Comparison of ENCODE assay signal across 8 cellular contexts in genomic region chr2:198314559-198315153, GRCh38.
DNase-seq lines count a peak whose midpoint lies in the region; ATAC-seq and TF ChIP-seq lines count a peak whose summit lies in the region.

No MANE protein-coding gene starts in this region.

- H4K20me1 ChIP-seq in osteoblast (ENCODE audit: insufficient read depth, low read length) = no peaks in the 10 kb centered on the region

- H3K4me3 Mint-ChIP-seq in stimulated activated naive B cell treated with anti-CD40 and anti-IgM and Interleukin-4, amounts not matched to agents 10 μg/mL and 1 μg/mL and 100 μg/mL, for 72 hours = no peak overlapping the region

- no peak for TF ChIP-seq POLR2A in erythroblast (IDR thresholded peaks at IDR 0.05; ENCODE audit: low read length)

- peaks cover 0 to 2% of the 10 kb centered on the region in 2 donors for H3K4me1 Mint-ChIP-seq in stimulated activated naive B cell treated with anti-CD40 and anti-IgM and Interleukin-4, amounts not matched to agents 10 μg/mL and 1 μg/mL and 100 μg/mL, for 72 hours

- in situ Hi-C loops in GM13977 (cut with MboI; ENCODE audit: low pct_unique_long_range_greater_than_20kb, low sequenced_read_pairs, unreplicated experiment) = loop anchor here (10.0 to 25.0 kb wide), 2 partner anchors 1170 to 1423 kb away; no protein-coding TSS in a partner anchor

- peak overlapping the region; percentile 12 for H3K4me2 ChIP-seq in osteoblast (ENCODE audit: insufficient read depth, low read length)

- H3K4me1 ChIP-seq in osteoblast (ENCODE audit: insufficient read depth, low read length) = peaks cover 3% of the 10 kb centered on the region

- peak; percentile 68 for DNase-seq in AG10803 (ENCODE audit: low read depth)
- no peak for DNase-seq in GM13977 (ENCODE audit: low spot score)
- peak; percentile 54 to 78 for DNase-seq in SHP77 (lab: John Stamatoyannopoulos, UW)
- DNase-seq in erythroblast (lab: John Stamatoyannopoulos, UW) = peak; percentile 2 to 39
- DNase-seq in osteoblast (ENCODE audit: insufficient read length, low spot score, missing footprints) = no peak
- no peak for DNase-seq in stimulated activated naive B cell treated with anti-CD40 and anti-IgM and Interleukin-4, amounts not matched to agents 10 μg/mL and 1 μg/mL and 100 μg/mL, for 72 hours
- no peak for DNase-seq in KG1 (lab: John Stamatoyannopoulos, UW)

- H2AFZ ChIP-seq in osteoblast (ENCODE audit: low read length) = no peak overlapping the region

- peaks cover 4% of the 10 kb centered on the region for H3K27me3 ChIP-seq in osteoblast (ENCODE audit: insufficient read depth, low read length)

- no peak overlapping the region for H3K27ac ChIP-seq in osteoblast (ENCODE audit: low read depth, low read length)

- H3K9me3 Mint-ChIP-seq in stimulated activated naive B cell treated with anti-CD40 and anti-IgM and Interleukin-4, amounts not matched to agents 10 μg/mL and 1 μg/mL and 100 μg/mL, for 72 hours = no peaks in the 10 kb centered on the region

- H3K79me2 ChIP-seq in osteoblast (ENCODE audit: insufficient read depth, low read length) = no peaks in the 10 kb centered on the region

- no peak overlapping the region for H3K27ac Mint-ChIP-seq in stimulated activated naive B cell treated with anti-CD40 and anti-IgM and Interleukin-4, amounts not matched to agents 10 μg/mL and 1 μg/mL and 100 μg/mL, for 72 hours

- H3K9me3 ChIP-seq in osteoblast (ENCODE audit: low read depth, low read length) = no peaks in the 10 kb centered on the region

- TF ChIP-seq CTCF in AG10803 (conservative IDR thresholded peaks at IDR 0.05; ENCODE audit: low read length) (peak; percentile 90), GM13977 (IDR thresholded peaks at IDR 0.05; ENCODE audit: extremely low read depth, insufficient read depth, missing control alignments) (peak; percentile 74), LNCAP (IDR thresholded peaks at IDR 0.05) (peak; percentile 61), osteoblast (IDR thresholded peaks at IDR 0.05; ENCODE audit: extremely low read depth, low read depth, low read length) (peak; percentile 77)

- ATAC-seq in stimulated activated naive B cell treated with anti-CD40 and anti-IgM and Interleukin-4, amounts not matched to agents 10 μg/mL and 1 μg/mL and 100 μg/mL, for 72 hours (replicated peaks) = no peak

- no peaks in the 10 kb centered on the region for H3K36me3 ChIP-seq in osteoblast (ENCODE audit: insufficient read depth, low read length)

- no peaks in the 10 kb centered on the region for H3K36me3 Mint-ChIP-seq in stimulated activated naive B cell treated with anti-CD40 and anti-IgM and Interleukin-4, amounts not matched to agents 10 μg/mL and 1 μg/mL and 100 μg/mL, for 72 hours

- H3K4me3 ChIP-seq in AG10803 (ENCODE audit: low read length) = no peak overlapping the region
- no peak overlapping the region for H3K4me3 ChIP-seq in osteoblast (ENCODE audit: insufficient read depth, low read length)

- H3K27me3 Mint-ChIP-seq in stimulated activated naive B cell treated with anti-CD40 and anti-IgM and Interleukin-4, amounts not matched to agents 10 μg/mL and 1 μg/mL and 100 μg/mL, for 72 hours = peaks cover 8 to 34% of the 10 kb centered on the region in 2 donors

Comparison
In these comparisons a context has a peak if more than half of its experiments do, and no peak if none do; other contexts are left out.
1. DNase-seq: peak in AG10803 (single experiment), SHP77 (2 of 2) and erythroblast (2 of 2); none in GM13977 (single experiment), osteoblast (single experiment), stimulated activated naive B cell treated with anti-CD40 and anti-IgM and Interleukin-4, amounts not matched to agents 10 μg/mL and 1 μg/mL and 100 μg/mL, for 72 hours (single experiment) and KG1 (single experiment).
2. Peak in every context shown above with its lines, with median percentiles within 50 percentile points of each other: CTCF ChIP-seq.